In genomic region chr5:30894811-30895210, GRCh38 we compare ENCODE assay signal across 25 cellular contexts.
DNase-seq lines count a peak whose midpoint lies in the region; ATAC-seq, FAIRE-seq and TF ChIP-seq lines count a peak whose summit lies in the region.
"Had no signal": no experiment of that assay in that cellular context is flagged by ENCODE, and none has a peak within 500 bp of the region (broad histone marks: within the 10 kb centered on the region; RNA-seq: fewer than 3 reads in every experiment).

No MANE protein-coding gene starts in this region.

- H3K27me3 Mint-ChIP-seq in HFFc6 (ENCODE audit: insufficient read depth) = no peaks in the 10 kb centered on the region
- no peaks in the 10 kb centered on the region for H3K27me3 Mint-ChIP-seq in activated CD8-positive, alpha-beta T cell treated with anti-CD3 and anti-CD28 coated beads, Interleukin-2, amount 10 ng/mL, durations not matched to agents 7 days and 5 days (ENCODE audit: low read depth)
- H3K27me3 Mint-ChIP-seq: naive thymus-derived CD4-positive, alpha-beta T cell had no signal

- H3K36me3 Mint-ChIP-seq in HFFc6 (ENCODE audit: low read depth) = no peaks in the 10 kb centered on the region
- no peaks in the 10 kb centered on the region for H3K36me3 Mint-ChIP-seq in activated CD8-positive, alpha-beta T cell treated with anti-CD3 and anti-CD28 coated beads, Interleukin-2, amount 10 ng/mL, durations not matched to agents 7 days and 5 days (ENCODE audit: low read depth)

- peak; percentile 91 for FAIRE-seq in RCC 7860 (lab: Jason Lieb, UNC)
- FAIRE-seq: A549 had no signal

- no peak overlapping the region for H3K4me3 Mint-ChIP-seq in HFFc6
- no peak overlapping the region for H3K4me3 Mint-ChIP-seq in activated CD8-positive, alpha-beta T cell treated with anti-CD3 and anti-CD28 coated beads, Interleukin-2, amount 10 ng/mL, durations not matched to agents 7 days and 5 days
- H3K4me3 Mint-ChIP-seq: naive thymus-derived CD4-positive, alpha-beta T cell had no signal

- CTCF ChIA-PET in activated CD8-positive, alpha-beta T cell treated with anti-CD3 and anti-CD28 coated beads, Interleukin-2, amount 10 ng/mL, durations not matched to agents 7 days and 5 days (lab: Charles Lee) = no interaction called here

- POLR2A ChIA-PET in activated CD8-positive, alpha-beta T cell treated with anti-CD3 and anti-CD28 coated beads, Interleukin-2, amount 10 ng/mL, durations not matched to agents 7 days and 5 days (lab: Charles Lee) = no interaction called here

- no peak overlapping the region for H3K4me3 ChIP-seq in choroid plexus epithelial cell (ENCODE audit: low read depth, low read length)
- H3K4me3 ChIP-seq: A549, BLaER1, esophagus squamous epithelium, gastroesophageal sphincter, prostate gland, thyroid gland had no signal

- H3K4me1 Mint-ChIP-seq in HFFc6 (ENCODE audit: low read depth) = no peaks in the 10 kb centered on the region
- H3K4me1 Mint-ChIP-seq in activated CD8-positive, alpha-beta T cell treated with anti-CD3 and anti-CD28 coated beads, Interleukin-2, amount 10 ng/mL, durations not matched to agents 7 days and 5 days (ENCODE audit: low read depth) = no peaks in the 10 kb centered on the region
- H3K4me1 Mint-ChIP-seq: naive thymus-derived CD4-positive, alpha-beta T cell had no signal

- TF ChIP-seq CTCF in choroid plexus epithelial cell (conservative IDR thresholded peaks at IDR 0.05; ENCODE audit: low read depth, low read length) (no peak), HFFc6 (IDR thresholded peaks at IDR 0.05) (no peak)

- H3K27ac Mint-ChIP-seq in HFFc6 = no peak overlapping the region
- H3K27ac Mint-ChIP-seq in activated CD8-positive, alpha-beta T cell treated with anti-CD3 and anti-CD28 coated beads, Interleukin-2, amount 10 ng/mL, durations not matched to agents 7 days and 5 days = no peak overlapping the region
- H3K27ac Mint-ChIP-seq: naive thymus-derived CD4-positive, alpha-beta T cell had no signal

- peaks cover 6% of the 10 kb centered on the region for H3K9me3 Mint-ChIP-seq in HFFc6
- peaks cover 11% of the 10 kb centered on the region for H3K9me3 Mint-ChIP-seq in activated CD8-positive, alpha-beta T cell treated with anti-CD3 and anti-CD28 coated beads, Interleukin-2, amount 10 ng/mL, durations not matched to agents 7 days and 5 days (ENCODE audit: insufficient read depth)

- DNase-seq in COLO829 (ENCODE audit: low spot score) (peak; percentile 80), RCC 7860 (ENCODE audit: low spot score) (peak; percentile 69), choroid plexus epithelial cell (ENCODE audit: low read depth) (peak; percentile 21), non-pigmented ciliary epithelial cell (ENCODE audit: low read depth) (peak; percentile 38), SHP77 (lab: John Stamatoyannopoulos, UW) (no peak), HFFc6 (no peak)
- no peak for DNase-seq in activated CD8-positive, alpha-beta T cell treated with anti-CD3 and anti-CD28 coated beads, Interleukin-2, amount 10 ng/mL, durations not matched to agents 7 days and 5 days
- DNase-seq: activated CD4-positive, alpha-beta T cell treated with anti-CD3 and anti-CD28 coated beads for 4 hours; activated gamma-delta T cell; activated T-cell treated with anti-CD3 and anti-CD28 coated beads, Interleukin-2, amount 50 U/mL, for 1 hour; effector memory CD4-positive, alpha-beta T cell; esophagus squamous epithelium; naive thymus-derived CD4-positive, alpha-beta T cell; NCI-H1417; NCI-H2081 treated with DMSO at 0.1 percent for 48 hours; NCI-H446; SIG-M5; stimulated activated naive CD4-positive, alpha-beta T cell treated with Interleukin-2 at 50 U/mL for 16 hours; T-helper 9 cell; thyroid gland had no signal

- ATAC-seq in HG03196 (IDR thresholded peaks at IDR 0.05; ENCODE audit: unreplicated experiment) = no peak
- no peak for ATAC-seq in activated CD8-positive, alpha-beta T cell treated with anti-CD3 and anti-CD28 coated beads, Interleukin-2, amount 10 ng/mL, durations not matched to agents 7 days and 5 days
- ATAC-seq: A549; gastroesophageal sphincter; naive thymus-derived CD4-positive, alpha-beta T cell had no signal

Comparison
In these comparisons a context has a peak if more than half of its experiments do, and no peak if none do; other contexts are left out.
1. DNase-seq: peak in COLO829 (single experiment), RCC 7860 (single experiment), choroid plexus epithelial cell (single experiment) and non-pigmented ciliary epithelial cell (single experiment); none in SHP77 (0 of 2), HFFc6 (single experiment) and activated CD8-positive, alpha-beta T cell treated with anti-CD3 and anti-CD28 coated beads, Interleukin-2, amount 10 ng/mL, durations not matched to agents 7 days and 5 days (single experiment).